Comparison of ENCODE assay signal across 9 cellular contexts in genomic region chr10:60140681-60141632, GRCh38.
A peak's percentile ranks its signal among the peaks of the same experiment; 100 is the strongest.
DNase-seq lines count a peak whose midpoint lies in the region; ATAC-seq, FAIRE-seq and TF ChIP-seq lines count a peak whose summit lies in the region.
"Had no signal": no experiment of that assay in that cellular context is flagged by ENCODE, and none has a peak within 500 bp of the region (broad histone marks: within the 10 kb centered on the region; RNA-seq: fewer than 3 reads in every experiment).

No MANE protein-coding gene starts in this region.

- H3K36me3 ChIP-seq in bronchial epithelial cell (ENCODE audit: control insufficient read depth, insufficient read depth, low read length), result no peaks in the 10 kb centered on the region
- no peaks in the 10 kb centered on the region for H3K36me3 ChIP-seq in lower lobe of right lung
- H3K36me3 ChIP-seq: brain microvascular endothelial cell had no signal

- DNase-seq in Right ventricle myocardium inferior (ENCODE audit: missing footprints), result no peak
- no peak for DNase-seq in cardiac septum (ENCODE audit: low spot score)
- DNase-seq in bronchial epithelial cell (ENCODE audit: low read depth), result peak; percentile 54
- DNase-seq in lower lobe of right lung, result no peak
- DNase-seq in stimulated activated CD4-positive, alpha-beta T cell treated with anti-CD3 and anti-CD28 coated beads, Interleukin-4, amount 100 ng/mL, for 1 hour, result no peak
- no peak for DNase-seq in activated CD4-positive, alpha-beta T cell treated with anti-CD3 and anti-CD28 coated beads, Interleukin-2, amount 10 ng/mL, durations not matched to agents 24 days and 14 days
- DNase-seq: brain microvascular endothelial cell had no signal

- H3K9me3 ChIP-seq in lower lobe of right lung, result no peaks in the 10 kb centered on the region

- peak; percentile 87 for ATAC-seq in Right ventricle myocardium inferior
- ATAC-seq in lower lobe of right lung, result peak; percentile 32 to 48
- no peak for ATAC-seq in GM21367 (IDR thresholded peaks at IDR 0.05; ENCODE audit: unreplicated experiment)
- no peak for ATAC-seq in HG03280 (IDR thresholded peaks at IDR 0.05; ENCODE audit: unreplicated experiment)

- H3K36me3 Mint-ChIP-seq in activated CD4-positive, alpha-beta T cell treated with anti-CD3 and anti-CD28 coated beads, Interleukin-2, amount 10 ng/mL, durations not matched to agents 24 days and 14 days (ENCODE audit: low read depth), result peaks cover 5% of the 10 kb centered on the region

- no peak overlapping the region for H3K27ac ChIP-seq in lower lobe of right lung

- H3K4me3 ChIP-seq in bronchial epithelial cell (ENCODE audit: low read depth, low read length) (no peak overlapping the region), lower lobe of right lung (no peak overlapping the region)

- no peak overlapping the region for H3K4me3 Mint-ChIP-seq in activated CD4-positive, alpha-beta T cell treated with anti-CD3 and anti-CD28 coated beads, Interleukin-2, amount 10 ng/mL, durations not matched to agents 24 days and 14 days

- no peak for FAIRE-seq in bronchial epithelial cell (lab: Jason Lieb, UNC)

- TF ChIP-seq CTCF in bronchial epithelial cell (IDR thresholded peaks at IDR 0.05; ENCODE audit: insufficient read depth, low read length, severe bottlenecking), result no peak
- no peak for TF ChIP-seq CTCF in lower lobe of right lung (IDR thresholded peaks at IDR 0.05)

- H3K27ac Mint-ChIP-seq in activated CD4-positive, alpha-beta T cell treated with anti-CD3 and anti-CD28 coated beads, Interleukin-2, amount 10 ng/mL, durations not matched to agents 24 days and 14 days, result no peak overlapping the region

- peaks cover 4% of the 10 kb centered on the region for H3K4me1 Mint-ChIP-seq in activated CD4-positive, alpha-beta T cell treated with anti-CD3 and anti-CD28 coated beads, Interleukin-2, amount 10 ng/mL, durations not matched to agents 24 days and 14 days

- no peaks in the 10 kb centered on the region for H3K27me3 Mint-ChIP-seq in activated CD4-positive, alpha-beta T cell treated with anti-CD3 and anti-CD28 coated beads, Interleukin-2, amount 10 ng/mL, durations not matched to agents 24 days and 14 days

- H3K4me1 ChIP-seq in lower lobe of right lung, result no peaks in the 10 kb centered on the region

- intact Hi-C loops in Right ventricle myocardium inferior (cut with DNase I) (no loop called here), cardiac septum (cut with DNase I) (loop anchor here (5.0 kb wide), 1 partner anchor 46 kb away; no protein-coding TSS in a partner anchor), lower lobe of right lung (cut with DNase I) (no loop called here)
- intact Hi-C loops in activated CD4-positive, alpha-beta T cell treated with anti-CD3 and anti-CD28 coated beads, Interleukin-2, amount 10 ng/mL, durations not matched to agents 24 days and 14 days (cut with micrococcal nuclease), result no loop called here

- no peaks in the 10 kb centered on the region for H3K27me3 ChIP-seq in bronchial epithelial cell (ENCODE audit: control insufficient read depth, insufficient read depth, low read length)
- no peaks in the 10 kb centered on the region for H3K27me3 ChIP-seq in lower lobe of right lung (ENCODE audit: low read depth)
- H3K27me3 ChIP-seq: brain microvascular endothelial cell had no signal

- no peaks in the 10 kb centered on the region for H3K9me3 Mint-ChIP-seq in activated CD4-positive, alpha-beta T cell treated with anti-CD3 and anti-CD28 coated beads, Interleukin-2, amount 10 ng/mL, durations not matched to agents 24 days and 14 days

Comparison
In these comparisons a context has a peak if more than half of its experiments do, and no peak if none do; other contexts are left out.
1. ATAC-seq: peak in Right ventricle myocardium inferior (single experiment) and lower lobe of right lung (2 of 2); none in GM21367 (single experiment) and HG03280 (single experiment).